Comparison of ENCODE assay signal across 1 cellular context in genomic region chr17:45316271-45317112, GRCh38.
TF ChIP-seq lines count a peak whose summit lies in the region.

TSS of gene MAP3K14 (minus strand) at chr17:45317020. CDS start at chr17:45290745, 26,275 bp downstream.

TF ChIP-seq in HepG2, 621 proteins besides CTCF, POLR2A, EP300 and RAD21 (continued from another document and continues in another):
- TF ChIP-seq ZBTB34 (CRISPR knock-in tag; IDR thresholded peaks at IDR 0.05), result 0 out of 2 replicates have a peak, but pooled peaks have one; percentile 13
- TF ChIP-seq ZNF44 (CRISPR knock-in tag; IDR thresholded peaks at IDR 0.05), result no peak
- TF ChIP-seq TERF1 (CRISPR knock-in tag; IDR thresholded peaks at IDR 0.05), result 0 out of 2 replicates have a peak, but pooled peaks have one; percentile 19
- peak; percentile 36; the same call in 1 of the 2 replicates for TF ChIP-seq SPEN (CRISPR knock-in tag; IDR thresholded peaks at IDR 0.05; ENCODE audit: low read depth)
- TF ChIP-seq PHF20 (CRISPR knock-in tag; IDR thresholded peaks at IDR 0.05), result peak; percentile 40; the same call in 1 of the 2 replicates
- TF ChIP-seq POGK (CRISPR knock-in tag; conservative IDR thresholded peaks at IDR 0.05), result peak; percentile 79
- 0 out of 2 replicates have a peak, but pooled peaks have one; percentile 84 for TF ChIP-seq PRMT3 (CRISPR knock-in tag; IDR thresholded peaks at IDR 0.05; ENCODE audit: borderline replicate concordance, low read depth)
- peak; percentile 66 for TF ChIP-seq CSRNP1 (CRISPR knock-in tag; IDR thresholded peaks at IDR 0.05)
- TF ChIP-seq SNAI1 (CRISPR knock-in tag; IDR thresholded peaks at IDR 0.05; ENCODE audit: borderline replicate concordance), result 0 out of 2 replicates have a peak, but pooled peaks have one; percentile 53
- TF ChIP-seq HOXA9 (CRISPR knock-in tag; IDR thresholded peaks at IDR 0.05; ENCODE audit: borderline replicate concordance), result peak; percentile 60; the same call in 1 of the 2 replicates
- no peak for TF ChIP-seq NPAS2 (CRISPR knock-in tag; IDR thresholded peaks at IDR 0.05; ENCODE audit: borderline replicate concordance)
- peak; percentile 86 for TF ChIP-seq RNF2 (conservative IDR thresholded peaks at IDR 0.05; ENCODE audit: low read depth)
- TF ChIP-seq ZNF563 (CRISPR knock-in tag; IDR thresholded peaks at IDR 0.05), result peak; percentile 88
- peak; percentile 43 for TF ChIP-seq HOXA3 (CRISPR knock-in tag; IDR thresholded peaks at IDR 0.05)
- no peak for TF ChIP-seq SOX6 (IDR thresholded peaks at IDR 0.05)
- peak; percentile 33; the same call in 1 of the 2 replicates for TF ChIP-seq SOX6 (CRISPR knock-in tag; IDR thresholded peaks at IDR 0.05)
- 0 out of 2 replicates have a peak, but pooled peaks have one; percentile 39 for TF ChIP-seq ISL2 (CRISPR knock-in tag; IDR thresholded peaks at IDR 0.05)
- TF ChIP-seq HOXD1 (CRISPR knock-in tag; IDR thresholded peaks at IDR 0.05), result peak; percentile 70
- peak; percentile 97 for TF ChIP-seq ZNF777 (CRISPR knock-in tag; IDR thresholded peaks at IDR 0.05)
- peak; percentile 91; the same call in 1 of the 2 replicates for TF ChIP-seq ZSCAN20 (CRISPR knock-in tag; IDR thresholded peaks at IDR 0.05; ENCODE audit: borderline replicate concordance)
- TF ChIP-seq ZBTB2 (CRISPR knock-in tag; IDR thresholded peaks at IDR 0.05; ENCODE audit: low read depth), result peak; percentile 87
- peak; percentile 73; the same call in 1 of the 2 replicates for TF ChIP-seq ETS1 (CRISPR knock-in tag; IDR thresholded peaks at IDR 0.05)
- 0 out of 2 replicates have a peak, but pooled peaks have one; percentile 43 for TF ChIP-seq PRDM15 (CRISPR knock-in tag; IDR thresholded peaks at IDR 0.05)
- peak; percentile 62 for TF ChIP-seq ZBTB38 (CRISPR knock-in tag; IDR thresholded peaks at IDR 0.05)
- TF ChIP-seq ZNF746 (CRISPR knock-in tag; IDR thresholded peaks at IDR 0.05), result peak; percentile 39; the same call in 1 of the 2 replicates
- no peak; the same call in 1 of the 2 replicates for TF ChIP-seq BCL6 (CRISPR knock-in tag; IDR thresholded peaks at IDR 0.05)
- peak; percentile 92; the same call in 1 of the 2 replicates for TF ChIP-seq ZNF639 (CRISPR knock-in tag; conservative IDR thresholded peaks at IDR 0.05)
- TF ChIP-seq ZNF567 (CRISPR knock-in tag; IDR thresholded peaks at IDR 0.05; ENCODE audit: borderline replicate concordance), result 0 out of 2 replicates have a peak, but pooled peaks have one; percentile 22
- peak; percentile 69; the same call in 1 of the 2 replicates for TF ChIP-seq KDM5B (CRISPR knock-in tag; IDR thresholded peaks at IDR 0.05; ENCODE audit: borderline replicate concordance)
- peak; percentile 72; the same call in 1 of the 2 replicates for TF ChIP-seq TBP (CRISPR knock-in tag; IDR thresholded peaks at IDR 0.05)
- peak; percentile 31; the same call in 1 of the 2 replicates for TF ChIP-seq GABPB1 (CRISPR knock-in tag; IDR thresholded peaks at IDR 0.05)
- TF ChIP-seq KLF6 (CRISPR knock-in tag; IDR thresholded peaks at IDR 0.05), result peak; percentile 53; the same call in 1 of the 2 replicates
- TF ChIP-seq ZNF768 (CRISPR knock-in tag; IDR thresholded peaks at IDR 0.05), result peak; percentile 34; the same call in 1 of the 2 replicates
- no peak for TF ChIP-seq TCF12 (IDR thresholded peaks at IDR 0.05)
- 0 out of 2 replicates have a peak, but pooled peaks have one; percentile 22 for TF ChIP-seq TCF12 (CRISPR knock-in tag; IDR thresholded peaks at IDR 0.05)
- peak; percentile 47; the same call in 1 of the 2 replicates for TF ChIP-seq E2F2 (CRISPR knock-in tag; IDR thresholded peaks at IDR 0.05; ENCODE audit: borderline replicate concordance)
- no peak for TF ChIP-seq ZUFSP (CRISPR knock-in tag; IDR thresholded peaks at IDR 0.05; ENCODE audit: borderline replicate concordance)
- peak; percentile 81 for TF ChIP-seq ZNF616 (CRISPR knock-in tag; IDR thresholded peaks at IDR 0.05; ENCODE audit: low read depth)
- TF ChIP-seq ZNF20 (CRISPR knock-in tag; IDR thresholded peaks at IDR 0.05), result 0 out of 2 replicates have a peak, but pooled peaks have one; percentile 33
- peak; percentile 75; the same call in 1 of the 2 replicates for TF ChIP-seq ZNF576 (CRISPR knock-in tag; IDR thresholded peaks at IDR 0.05)
- TF ChIP-seq HES4 (CRISPR knock-in tag; IDR thresholded peaks at IDR 0.05; ENCODE audit: borderline replicate concordance), result no peak
- TF ChIP-seq KMT2A (CRISPR knock-in tag; IDR thresholded peaks at IDR 0.05), result peak; percentile 78
- no peak for TF ChIP-seq ZKSCAN5 (CRISPR knock-in tag; IDR thresholded peaks at IDR 0.05)
- TF ChIP-seq ZNF781 (CRISPR knock-in tag; IDR thresholded peaks at IDR 0.05; ENCODE audit: borderline replicate concordance, not compliant biosample characterization), result peak; percentile 61
- no peak for TF ChIP-seq AHR (CRISPR knock-in tag; IDR thresholded peaks at IDR 0.05)
